ENCODE assay signal across 1 cellular context in the genomic region with DNA sequence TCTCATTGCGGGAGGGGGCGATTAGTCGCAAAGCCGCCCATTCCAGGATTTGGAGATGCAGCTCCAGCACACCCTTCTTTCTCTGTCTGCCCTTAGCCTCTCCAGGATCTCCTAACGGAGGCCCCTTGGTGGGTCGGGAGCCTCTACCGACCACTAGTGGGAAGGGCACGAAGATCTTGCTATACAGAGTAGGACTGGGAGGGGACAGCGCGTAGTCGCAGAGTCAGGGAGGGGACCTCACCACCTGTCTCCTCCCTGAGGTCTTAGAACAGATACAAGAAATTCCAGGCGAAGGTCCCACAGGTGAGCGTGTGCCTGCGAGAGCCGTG.
TF ChIP-seq lines count a peak whose summit lies in the region.

No MANE protein-coding gene starts in this region.

TF ChIP-seq in HepG2, 621 proteins besides CTCF, POLR2A, EP300 and RAD21:
- TF ChIP-seq THAP11 (CRISPR knock-in tag; IDR thresholded peaks at IDR 0.05) (no peak), SMAD3 (CRISPR knock-in tag; IDR thresholded peaks at IDR 0.05) (no peak), PAX8 (CRISPR knock-in tag; IDR thresholded peaks at IDR 0.05; ENCODE audit: borderline replicate concordance) (no peak), XRCC5 (optimal IDR thresholded peaks at IDR 0.05; ENCODE audit: low read length) (peak; percentile 59), ARID2 (CRISPR knock-in tag; IDR thresholded peaks at IDR 0.05; ENCODE audit: borderline replicate concordance) (no peak), NFRKB (IDR thresholded peaks at IDR 0.05) (no peak), CENPX (CRISPR knock-in tag; IDR thresholded peaks at IDR 0.05) (no peak), FOXC1 (CRISPR knock-in tag; IDR thresholded peaks at IDR 0.05; ENCODE audit: borderline replicate concordance) (no peak), STAG1 (CRISPR knock-in tag; IDR thresholded peaks at IDR 0.05) (no peak), SOX5 (CRISPR knock-in tag; IDR thresholded peaks at IDR 0.05; ENCODE audit: borderline replicate concordance) (no peak), SCMH1 (CRISPR knock-in tag; IDR thresholded peaks at IDR 0.05; ENCODE audit: borderline replicate concordance) (no peak), SAFB2 (CRISPR knock-in tag; IDR thresholded peaks at IDR 0.05; ENCODE audit: borderline replicate concordance, low read depth) (no peak)
- TF ChIP-seq, protein P1, sequence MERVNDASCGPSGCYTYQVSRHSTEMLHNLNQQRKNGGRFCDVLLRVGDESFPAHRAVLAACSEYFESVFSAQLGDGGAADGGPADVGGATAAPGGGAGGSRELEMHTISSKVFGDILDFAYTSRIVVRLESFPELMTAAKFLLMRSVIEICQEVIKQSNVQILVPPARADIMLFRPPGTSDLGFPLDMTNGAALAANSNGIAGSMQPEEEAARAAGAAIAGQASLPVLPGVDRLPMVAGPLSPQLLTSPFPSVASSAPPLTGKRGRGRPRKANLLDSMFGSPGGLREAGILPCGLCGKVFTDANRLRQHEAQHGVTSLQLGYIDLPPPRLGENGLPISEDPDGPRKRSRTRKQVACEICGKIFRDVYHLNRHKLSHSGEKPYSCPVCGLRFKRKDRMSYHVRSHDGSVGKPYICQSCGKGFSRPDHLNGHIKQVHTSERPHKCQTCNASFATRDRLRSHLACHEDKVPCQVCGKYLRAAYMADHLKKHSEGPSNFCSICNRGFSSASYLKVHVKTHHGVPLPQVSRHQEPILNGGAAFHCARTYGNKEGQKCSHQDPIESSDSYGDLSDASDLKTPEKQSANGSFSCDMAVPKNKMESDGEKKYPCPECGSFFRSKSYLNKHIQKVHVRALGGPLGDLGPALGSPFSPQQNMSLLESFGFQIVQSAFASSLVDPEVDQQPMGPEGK (CRISPR knock-in tag; IDR thresholded peaks at IDR 0.05) = peak; percentile 20; the same call in 1 of the 2 replicates
- TF ChIP-seq, protein P2, sequence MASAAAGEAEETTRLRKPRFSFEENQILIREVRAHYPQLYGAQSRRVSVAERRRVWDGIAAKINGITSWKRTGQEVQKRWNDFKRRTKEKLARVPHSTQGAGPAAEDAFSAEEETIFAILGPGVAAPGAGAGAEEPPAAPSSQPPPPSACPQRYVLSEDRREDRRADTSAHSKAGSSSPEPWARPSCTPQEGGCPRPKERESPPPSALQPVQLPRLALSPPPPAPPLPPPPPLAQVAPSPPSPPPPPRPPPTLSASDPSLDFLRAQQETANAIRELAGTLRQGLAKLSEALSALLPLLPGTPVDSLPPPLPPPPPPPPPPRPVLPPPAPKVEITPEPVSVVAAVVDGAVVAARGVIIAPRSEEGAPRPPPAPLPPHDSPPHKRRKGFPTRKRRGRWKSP (CRISPR knock-in tag; IDR thresholded peaks at IDR 0.05) = no peak
- TF ChIP-seq, protein P3, sequence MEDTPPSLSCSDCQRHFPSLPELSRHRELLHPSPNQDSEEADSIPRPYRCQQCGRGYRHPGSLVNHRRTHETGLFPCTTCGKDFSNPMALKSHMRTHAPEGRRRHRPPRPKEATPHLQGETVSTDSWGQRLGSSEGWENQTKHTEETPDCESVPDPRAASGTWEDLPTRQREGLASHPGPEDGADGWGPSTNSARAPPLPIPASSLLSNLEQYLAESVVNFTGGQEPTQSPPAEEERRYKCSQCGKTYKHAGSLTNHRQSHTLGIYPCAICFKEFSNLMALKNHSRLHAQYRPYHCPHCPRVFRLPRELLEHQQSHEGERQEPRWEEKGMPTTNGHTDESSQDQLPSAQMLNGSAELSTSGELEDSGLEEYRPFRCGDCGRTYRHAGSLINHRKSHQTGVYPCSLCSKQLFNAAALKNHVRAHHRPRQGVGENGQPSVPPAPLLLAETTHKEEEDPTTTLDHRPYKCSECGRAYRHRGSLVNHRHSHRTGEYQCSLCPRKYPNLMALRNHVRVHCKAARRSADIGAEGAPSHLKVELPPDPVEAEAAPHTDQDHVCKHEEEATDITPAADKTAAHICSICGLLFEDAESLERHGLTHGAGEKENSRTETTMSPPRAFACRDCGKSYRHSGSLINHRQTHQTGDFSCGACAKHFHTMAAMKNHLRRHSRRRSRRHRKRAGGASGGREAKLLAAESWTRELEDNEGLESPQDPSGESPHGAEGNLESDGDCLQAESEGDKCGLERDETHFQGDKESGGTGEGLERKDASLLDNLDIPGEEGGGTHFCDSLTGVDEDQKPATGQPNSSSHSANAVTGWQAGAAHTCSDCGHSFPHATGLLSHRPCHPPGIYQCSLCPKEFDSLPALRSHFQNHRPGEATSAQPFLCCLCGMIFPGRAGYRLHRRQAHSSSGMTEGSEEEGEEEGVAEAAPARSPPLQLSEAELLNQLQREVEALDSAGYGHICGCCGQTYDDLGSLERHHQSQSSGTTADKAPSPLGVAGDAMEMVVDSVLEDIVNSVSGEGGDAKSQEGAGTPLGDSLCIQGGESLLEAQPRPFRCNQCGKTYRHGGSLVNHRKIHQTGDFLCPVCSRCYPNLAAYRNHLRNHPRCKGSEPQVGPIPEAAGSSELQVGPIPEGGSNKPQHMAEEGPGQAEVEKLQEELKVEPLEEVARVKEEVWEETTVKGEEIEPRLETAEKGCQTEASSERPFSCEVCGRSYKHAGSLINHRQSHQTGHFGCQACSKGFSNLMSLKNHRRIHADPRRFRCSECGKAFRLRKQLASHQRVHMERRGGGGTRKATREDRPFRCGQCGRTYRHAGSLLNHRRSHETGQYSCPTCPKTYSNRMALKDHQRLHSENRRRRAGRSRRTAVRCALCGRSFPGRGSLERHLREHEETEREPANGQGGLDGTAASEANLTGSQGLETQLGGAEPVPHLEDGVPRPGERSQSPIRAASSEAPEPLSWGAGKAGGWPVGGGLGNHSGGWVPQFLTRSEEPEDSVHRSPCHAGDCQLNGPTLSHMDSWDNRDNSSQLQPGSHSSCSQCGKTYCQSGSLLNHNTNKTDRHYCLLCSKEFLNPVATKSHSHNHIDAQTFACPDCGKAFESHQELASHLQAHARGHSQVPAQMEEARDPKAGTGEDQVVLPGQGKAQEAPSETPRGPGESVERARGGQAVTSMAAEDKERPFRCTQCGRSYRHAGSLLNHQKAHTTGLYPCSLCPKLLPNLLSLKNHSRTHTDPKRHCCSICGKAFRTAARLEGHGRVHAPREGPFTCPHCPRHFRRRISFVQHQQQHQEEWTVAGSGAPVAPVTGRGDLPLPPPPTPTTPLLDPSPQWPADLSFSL (CRISPR knock-in tag; IDR thresholded peaks at IDR 0.05) = no peak
- TF ChIP-seq, protein P4, sequence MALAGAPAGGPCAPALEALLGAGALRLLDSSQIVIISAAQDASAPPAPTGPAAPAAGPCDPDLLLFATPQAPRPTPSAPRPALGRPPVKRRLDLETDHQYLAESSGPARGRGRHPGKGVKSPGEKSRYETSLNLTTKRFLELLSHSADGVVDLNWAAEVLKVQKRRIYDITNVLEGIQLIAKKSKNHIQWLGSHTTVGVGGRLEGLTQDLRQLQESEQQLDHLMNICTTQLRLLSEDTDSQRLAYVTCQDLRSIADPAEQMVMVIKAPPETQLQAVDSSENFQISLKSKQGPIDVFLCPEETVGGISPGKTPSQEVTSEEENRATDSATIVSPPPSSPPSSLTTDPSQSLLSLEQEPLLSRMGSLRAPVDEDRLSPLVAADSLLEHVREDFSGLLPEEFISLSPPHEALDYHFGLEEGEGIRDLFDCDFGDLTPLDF (CRISPR knock-in tag; IDR thresholded peaks at IDR 0.05) = no peak
- TF ChIP-seq, protein P5, sequence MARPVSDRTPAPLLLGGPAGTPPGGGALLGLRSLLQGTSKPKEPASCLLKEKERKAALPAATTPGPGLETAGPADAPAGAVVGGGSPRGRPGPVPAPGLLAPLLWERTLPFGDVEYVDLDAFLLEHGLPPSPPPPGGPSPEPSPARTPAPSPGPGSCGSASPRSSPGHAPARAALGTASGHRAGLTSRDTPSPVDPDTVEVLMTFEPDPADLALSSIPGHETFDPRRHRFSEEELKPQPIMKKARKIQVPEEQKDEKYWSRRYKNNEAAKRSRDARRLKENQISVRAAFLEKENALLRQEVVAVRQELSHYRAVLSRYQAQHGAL (CRISPR knock-in tag; IDR thresholded peaks at IDR 0.05; ENCODE audit: not compliant biosample characterization) = no peak
- TF ChIP-seq, protein P6, sequence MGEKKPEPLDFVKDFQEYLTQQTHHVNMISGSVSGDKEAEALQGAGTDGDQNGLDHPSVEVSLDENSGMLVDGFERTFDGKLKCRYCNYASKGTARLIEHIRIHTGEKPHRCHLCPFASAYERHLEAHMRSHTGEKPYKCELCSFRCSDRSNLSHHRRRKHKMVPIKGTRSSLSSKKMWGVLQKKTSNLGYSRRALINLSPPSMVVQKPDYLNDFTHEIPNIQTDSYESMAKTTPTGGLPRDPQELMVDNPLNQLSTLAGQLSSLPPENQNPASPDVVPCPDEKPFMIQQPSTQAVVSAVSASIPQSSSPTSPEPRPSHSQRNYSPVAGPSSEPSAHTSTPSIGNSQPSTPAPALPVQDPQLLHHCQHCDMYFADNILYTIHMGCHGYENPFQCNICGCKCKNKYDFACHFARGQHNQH (CRISPR knock-in tag; IDR thresholded peaks at IDR 0.05) = no peak
TF ChIP-seq in HepG2: peak in this region for 2.
